In the genomic region with DNA sequence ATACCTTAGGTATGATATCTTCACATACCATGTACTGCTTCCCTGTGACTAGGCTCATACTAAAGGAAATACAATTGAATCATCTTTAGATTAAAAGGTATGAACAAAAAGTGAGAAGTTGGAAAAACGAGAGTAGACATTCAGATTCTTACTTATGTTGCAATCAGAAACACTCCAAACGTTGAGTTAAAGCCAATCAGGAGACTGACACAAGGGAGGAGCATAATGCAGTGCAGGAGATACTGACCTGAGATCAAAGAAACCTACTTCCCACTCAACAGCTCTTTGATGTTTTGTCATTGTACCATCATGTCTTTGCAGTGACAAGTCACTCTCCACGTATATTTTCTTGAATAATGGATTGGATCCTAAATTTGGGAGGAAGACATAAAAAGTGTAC, we compare ENCODE assay signal across 27 cellular contexts. TPM values are rescaled to one million over a fixed set of nuclear protein-coding genes. Genes with fewer than 3 reads are reported as not detected.
DNase-seq lines count a peak whose midpoint lies in the region; ATAC-seq, FAIRE-seq and TF ChIP-seq lines count a peak whose summit lies in the region.
"Had no signal": no experiment of that assay in that cellular context is flagged by ENCODE, and none has a peak within 500 bp of the region (broad histone marks: within the 10 kb centered on the region; RNA-seq: fewer than 3 reads in every experiment).

No MANE protein-coding gene starts in this region.

- H3K36me3 ChIP-seq in DND-41 (ENCODE audit: insufficient read depth, low read length) (no peaks in the 10 kb centered on the region), bronchial epithelial cell (ENCODE audit: control insufficient read depth, insufficient read depth, low read length) (no peaks in the 10 kb centered on the region), neural progenitor cell (no peaks in the 10 kb centered on the region), PC-3 (ENCODE audit: low read depth, low read length) (no peaks in the 10 kb centered on the region)
- H3K36me3 ChIP-seq: ovary, vagina had no signal

- peaks cover 55% of the 10 kb centered on the region for H3K4me1 Mint-ChIP-seq in neural progenitor cell

- H3K4me3 Mint-ChIP-seq in neural progenitor cell: no peak overlapping the region
- H3K4me3 Mint-ChIP-seq: activated naive CD4-positive, alpha-beta T cell treated with anti-CD3 and anti-CD28 coated beads for 36 hours; activated T-cell treated with anti-CD3 and anti-CD28 coated beads, Interleukin-2, amount 50 U/mL, for 4 hours had no signal

- no peak for TF ChIP-seq CTCF in DND-41 (IDR thresholded peaks at IDR 0.05; ENCODE audit: borderline replicate concordance, extremely low read depth, low read length, poor library complexity, severe bottlenecking)
- no peak for TF ChIP-seq CTCF in bronchial epithelial cell (IDR thresholded peaks at IDR 0.05; ENCODE audit: insufficient read depth, low read length, severe bottlenecking)
- TF ChIP-seq CTCF in neural progenitor cell (IDR thresholded peaks at IDR 0.05): no peak
- TF ChIP-seq CTCF in PC-3 (conservative IDR thresholded peaks at IDR 0.05; ENCODE audit: low read depth, low read length): no peak

- H3K9me2 ChIP-seq in PC-3 (replicated peaks; ENCODE audit: low read length): no peaks in the 10 kb centered on the region

- no peaks in the 10 kb centered on the region for H3K27me3 Mint-ChIP-seq in neural progenitor cell (ENCODE audit: insufficient read depth, low read depth)

- H3K4me2 ChIP-seq in DND-41 (ENCODE audit: insufficient read depth, low read length) (no peak overlapping the region), neural progenitor cell (peak overlapping the region; percentile 76), PC-3 (ENCODE audit: low read length) (no peak overlapping the region)

- POLR2A ChIA-PET in PC-3 (lab: Charles Lee; ENCODE audit: unreplicated experiment): no interaction called here

- H3K4me1 ChIP-seq in DND-41 (ENCODE audit: insufficient read depth, low read length): no peaks in the 10 kb centered on the region
- peaks cover 87% of the 10 kb centered on the region for H3K4me1 ChIP-seq in neural progenitor cell
- no peaks in the 10 kb centered on the region; the same call in none of the 2 replicates for H3K4me1 ChIP-seq in PC-3 (ENCODE audit: insufficient read depth, low read length)
- H3K4me1 ChIP-seq: vagina had no signal

- peaks cover 5% of the 10 kb centered on the region for H3K36me3 Mint-ChIP-seq in neural progenitor cell

- H2AFZ ChIP-seq in DND-41 (ENCODE audit: low read depth, low read length): no peak overlapping the region
- no peak overlapping the region for H2AFZ ChIP-seq in neural progenitor cell (replicated peaks)
- H2AFZ ChIP-seq in PC-3 (ENCODE audit: low read length): no peak overlapping the region; the same call in 1 of the 2 replicates

- H3K4me3 ChIP-seq in DND-41 (ENCODE audit: low read depth in 1 of 2, low read length in 2 of 2) (no peak overlapping the region), bronchial epithelial cell (ENCODE audit: low read depth, low read length) (no peak overlapping the region), neural progenitor cell (peak overlapping the region; percentile 33), PC-3 (ENCODE audit: low read length) (no peak overlapping the region)
- H3K4me3 ChIP-seq: mucosa of descending colon had no signal

- H3F3A ChIP-seq in neural progenitor cell (ENCODE audit: low read depth) (peaks cover 69% of the 10 kb centered on the region), PC-3 (ENCODE audit: low read length, unreplicated experiment) (no peaks in the 10 kb centered on the region)

- H4K20me1 ChIP-seq in DND-41 (ENCODE audit: insufficient read depth, low read length) (no peaks in the 10 kb centered on the region), neural progenitor cell (ENCODE audit: low read depth) (no peaks in the 10 kb centered on the region), PC-3 (ENCODE audit: low read length) (no peaks in the 10 kb centered on the region)

- no peak overlapping the region for H3K9ac ChIP-seq in DND-41 (ENCODE audit: low read depth, low read length)
- H3K9ac ChIP-seq in neural progenitor cell: no peak overlapping the region
- H3K9ac ChIP-seq in PC-3 (ENCODE audit: low read length): no peak overlapping the region

- peaks cover 19% of the 10 kb centered on the region for H3K9me3 Mint-ChIP-seq in neural progenitor cell

- no TSS peak for BruUV-seq in PC-3 (replicated peaks; lab: Mats Ljungman, UMichigan)

- H3K79me2 ChIP-seq in DND-41 (ENCODE audit: insufficient read depth, low read length): no peaks in the 10 kb centered on the region
- H3K79me2 ChIP-seq in neural progenitor cell (ENCODE audit: low read depth): peaks cover 3% of the 10 kb centered on the region
- no peaks in the 10 kb centered on the region for H3K79me2 ChIP-seq in PC-3 (ENCODE audit: low read length)

- H3K27ac Mint-ChIP-seq in neural progenitor cell: peak overlapping the region; percentile 57
- H3K27ac Mint-ChIP-seq: activated naive CD4-positive, alpha-beta T cell treated with anti-CD3 and anti-CD28 coated beads for 36 hours had no signal

- no peak for DNase-seq in DND-41
- DNase-seq in NCI-H226: peak; percentile 27
- DNase-seq in bronchial epithelial cell (ENCODE audit: low read depth): peak; percentile 30
- DNase-seq in neural progenitor cell (ENCODE audit: low spot score): no peak
- DNase-seq in stimulated activated naive CD4-positive, alpha-beta T cell treated with Interleukin-2 at 50 U/mL for 16 hours (lab: John Stamatoyannopoulos, UW): no peak
- DNase-seq in PC-3: no peak
- no peak for DNase-seq in SIG-M5 (lab: John Stamatoyannopoulos, UW)
- DNase-seq: activated CD4-positive, CD25-positive, alpha-beta regulatory T cell treated with anti-CD3 and anti-CD28 coated beads, Interleukin-2, amount 50 U/mL, for 72 hours; activated CD8-positive, alpha-beta memory T cell treated with anti-CD3 and anti-CD28 coated beads for 24 hours; activated naive CD4-positive, alpha-beta T cell treated with anti-CD3 and anti-CD28 coated beads for 36 hours; activated T-cell treated with anti-CD3 and anti-CD28 coated beads, Interleukin-2, amount 50 U/mL, for 4 hours; cerebellar nuclear complex; effector CD8-positive, alpha-beta T cell; GF-D8; mucosa of descending colon; NCI-H1930; NCI-H446; ovary; right cardiac atrium; RPMI8226; stimulated activated CD4-positive, alpha-beta T cell treated with anti-CD3 and anti-CD28 coated beads, Interleukin-15, amount 100 ng/mL, for 24 hours had no signal

- intact Hi-C loops in PC-3 (cut with micrococcal nuclease): no loop called here

- CTCF ChIA-PET in PC-3 (lab: Charles Lee): no interaction called here

- no peaks in the 10 kb centered on the region for H3K27me3 ChIP-seq in DND-41 (ENCODE audit: insufficient read depth, low read length, poor library complexity)
- H3K27me3 ChIP-seq in bronchial epithelial cell (ENCODE audit: control insufficient read depth, insufficient read depth, low read length): no peaks in the 10 kb centered on the region
- no peaks in the 10 kb centered on the region for H3K27me3 ChIP-seq in neural progenitor cell
- no peaks in the 10 kb centered on the region for H3K27me3 ChIP-seq in PC-3 (ENCODE audit: low read length)
- H3K27me3 ChIP-seq: ovary, vagina had no signal

- ATAC-seq in DND-41 (ENCODE audit: insufficient read depth, low read depth) (peak; percentile 58; the same call in 1 of the 3 replicates), GM19324 (IDR thresholded peaks at IDR 0.05; ENCODE audit: low FRiP score, unreplicated experiment) (no peak), PC-3 (no peak)
- ATAC-seq: activated T-cell treated with anti-CD3 and anti-CD28 coated beads, Interleukin-2, amount 50 U/mL, for 4 hours; left lobe of liver; mucosa of descending colon; right cardiac atrium had no signal

- H3K9me3 ChIP-seq in DND-41 (ENCODE audit: insufficient read depth, low read length, severe bottlenecking): no peaks in the 10 kb centered on the region
- no peaks in the 10 kb centered on the region for H3K9me3 ChIP-seq in neural progenitor cell (ENCODE audit: low read depth)
- no peaks in the 10 kb centered on the region for H3K9me3 ChIP-seq in PC-3 (ENCODE audit: low read length)
- H3K9me3 ChIP-seq: ovary, vagina had no signal

- no peak overlapping the region for H3K27ac ChIP-seq in DND-41 (ENCODE audit: low read length)
- peak overlapping the region; percentile 99 for H3K27ac ChIP-seq in neural progenitor cell
- no peak overlapping the region for H3K27ac ChIP-seq in PC-3 (ENCODE audit: low read length)
- H3K27ac ChIP-seq: C4-2B, ovary had no signal

- FAIRE-seq in bronchial epithelial cell (lab: Jason Lieb, UNC): no peak
- FAIRE-seq: GM19239, H54 had no signal

RNA-seq across cellular contexts. Expression of gene PCDH18, which starts 8.9 kb away (rescaled TPM):
- total RNA-seq in bronchial epithelial cell: under 0.01 and 1.6 TPM in 2 replicates
- total RNA-seq in neural progenitor cell (ENCODE audit: low replicate concordance): 162 and 220 TPM in 2 replicates
- 1.6 and 2.0 TPM in 2 replicates for total RNA-seq in PC-3 (2014; rRNA removed)

Comparison
In these comparisons a context has a peak if more than half of its experiments do, and no peak if none do; other contexts are left out.
1. DNase-seq: peak in NCI-H226 (single experiment) and bronchial epithelial cell (single experiment); none in DND-41 (single experiment), neural progenitor cell (single experiment), stimulated activated naive CD4-positive, alpha-beta T cell treated with Interleukin-2 at 50 U/mL for 16 hours (single experiment), PC-3 (single experiment) and SIG-M5 (single experiment).
2. RNA of gene PCDH18, which starts 8.9 kb away (total RNA-seq): 162 to 220 TPM in neural progenitor cell; 1.6 to 2.0 TPM in PC-3 and under 0.01 to 1.6 TPM in bronchial epithelial cell; every median in the first group is over 10 times any median in the second.